14 cellular contexts compared by ENCODE assay signal in genomic region chr1:246113555-246114095, GRCh38.
A peak's percentile ranks its signal among the peaks of the same experiment; 100 is the strongest.
DNase-seq lines count a peak whose midpoint lies in the region; ATAC-seq and TF ChIP-seq lines count a peak whose summit lies in the region.
"Had no signal": no experiment of that assay in that cellular context is flagged by ENCODE, and none has a peak within 500 bp of the region (broad histone marks: within the 10 kb centered on the region; RNA-seq: fewer than 3 reads in every experiment).

No MANE protein-coding gene starts in this region.

- TF ChIP-seq POLR2A in NB4 (IDR thresholded peaks at IDR 0.05; ENCODE audit: extremely low read depth, insufficient read length) = no peak

- no peak for TF ChIP-seq CTCF in NB4 (IDR thresholded peaks at IDR 0.05; ENCODE audit: low read depth, low read length)

- DNase-seq in DMS153 (lab: John Stamatoyannopoulos, UW) (peak; percentile 90), NB4 (ENCODE audit: low read depth) (peak; percentile 43), UCSD-AML1 (lab: John Stamatoyannopoulos, UW; ENCODE audit: unreplicated experiment) (peak; percentile 21), left kidney (ENCODE audit: low read depth, low spot score) (peak; percentile 30), cardiac septum (ENCODE audit: low spot score) (no peak), globus pallidus (ENCODE audit: low spot score) (no peak)
- DNase-seq: activated naive CD8-positive, alpha-beta T cell treated with anti-CD3 and anti-CD28 coated beads for 36 hours; cortex of kidney; PC-9 had no signal

- H3K4me3 ChIP-seq in NB4 (ENCODE audit: low read depth, low read length) = no peak overlapping the region
- H3K4me3 ChIP-seq: gastroesophageal sphincter, PC-9, skin epidermis, thoracic aorta had no signal

- intact Hi-C loops in cardiac septum (cut with DNase I) = loop anchor here (10.0 kb wide), 1 partner anchor 99 kb away; no protein-coding TSS in a partner anchor

- ATAC-seq in HG03378 (IDR thresholded peaks at IDR 0.05; ENCODE audit: unreplicated experiment) = no peak
- ATAC-seq in GM18907 (IDR thresholded peaks at IDR 0.05; ENCODE audit: unreplicated experiment) = no peak
- ATAC-seq: gastroesophageal sphincter had no signal

Comparison
In these comparisons a context has a peak if more than half of its experiments do, and no peak if none do; other contexts are left out.
1. DNase-seq: peak in DMS153 (single experiment), NB4 (single experiment), UCSD-AML1 (single experiment) and left kidney (single experiment); none in cardiac septum (single experiment) and globus pallidus (single experiment).